8 cellular contexts compared by ENCODE assay signal in the genomic region with DNA sequence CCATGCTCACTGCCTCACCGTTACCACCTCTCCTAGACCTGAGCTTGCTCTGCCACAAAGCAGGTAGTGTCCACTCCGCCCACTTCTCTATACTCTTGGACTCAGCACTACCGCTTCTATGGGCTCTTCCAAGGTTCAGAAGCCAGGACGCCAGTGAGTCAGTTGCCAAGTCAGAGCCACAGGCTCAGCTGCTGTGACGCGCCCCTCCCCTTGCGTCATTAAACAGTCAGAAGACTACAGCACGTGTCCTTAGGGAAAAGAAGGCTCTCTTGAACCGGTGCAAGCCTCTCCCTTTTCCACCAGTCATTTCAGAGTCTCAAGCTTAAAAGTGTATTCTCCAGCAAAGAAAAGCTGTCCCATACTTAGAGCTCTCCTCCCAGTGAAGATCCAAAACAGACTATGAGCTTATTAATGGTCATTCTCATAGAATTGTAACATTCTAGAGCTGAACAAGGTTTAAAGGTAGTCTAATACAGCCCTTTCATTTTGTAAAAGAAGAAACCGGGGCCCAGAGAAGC. TPM values are rescaled to one million over a fixed set of nuclear protein-coding genes. Genes with fewer than 3 reads are reported as not detected.
DNase-seq lines count a peak whose midpoint lies in the region; ATAC-seq and TF ChIP-seq lines count a peak whose summit lies in the region.

No MANE protein-coding gene starts in this region.

- H3K4me1 ChIP-seq in PC-3 (ENCODE audit: insufficient read depth, low read length) (peaks cover 36% of the 10 kb centered on the region), gastrocnemius medialis (peaks cover 58 to 62% of the 10 kb centered on the region in 2 donors)

- in situ Hi-C loops in gastrocnemius medialis (cut with MboI; ENCODE audit: low sequenced_read_pairs in 4 of 4), result loop anchor here in 1 of 4 donors (25.0 kb wide), 1 partner anchor 481 kb away; no protein-coding TSS in a partner anchor

- TF ChIP-seq CTCF in PC-3 (conservative IDR thresholded peaks at IDR 0.05; ENCODE audit: low read depth, low read length), result no peak
- TF ChIP-seq CTCF in fibroblast of villous mesenchyme (IDR thresholded peaks at IDR 0.05; ENCODE audit: insufficient read depth, low read depth, low read length), result no peak
- TF ChIP-seq CTCF in gastrocnemius medialis (IDR thresholded peaks at IDR 0.05 in 4 of 5, conservative IDR thresholded peaks at IDR 0.05 in 1 of 5), result no peak

- no peaks in the 10 kb centered on the region for H3K9me2 ChIP-seq in PC-3 (replicated peaks; ENCODE audit: low read length)

- H2AFZ ChIP-seq in PC-3 (ENCODE audit: low read length), result peak overlapping the region; percentile 76

- POLR2A ChIA-PET in PC-3 (lab: Charles Lee; ENCODE audit: unreplicated experiment), result no interaction called here

- intact Hi-C loops in PC-3 (cut with micrococcal nuclease) (no loop called here), gastrocnemius medialis (cut with DNase I; ENCODE audit: low total_unique reads) (loop anchor here (5.0 kb wide), 2 partner anchors 81 to 321 kb away; a partner anchor contains a TSS)

- peak; percentile 79 to 87 for TF ChIP-seq POLR2A in gastrocnemius medialis (IDR thresholded peaks at IDR 0.05)

- H3K9me3 ChIP-seq in PC-3 (ENCODE audit: low read length) (no peaks in the 10 kb centered on the region), gastrocnemius medialis (no peaks in the 10 kb centered on the region)

- H3K27me3 ChIP-seq in PC-3 (ENCODE audit: low read length), result no peaks in the 10 kb centered on the region
- H3K27me3 ChIP-seq in gastrocnemius medialis, result no peaks in the 10 kb centered on the region

- H3K4me2 ChIP-seq in PC-3 (ENCODE audit: low read length), result peak overlapping the region; percentile 29

- H3K4me3 ChIP-seq in PC-3 (ENCODE audit: low read length) (no peak overlapping the region), fibroblast of villous mesenchyme (ENCODE audit: low read depth, low read length) (no peak overlapping the region), gastrocnemius medialis (peak overlapping the region in 1 of 4 donors; percentile 10)

- peak overlapping the region; percentile 11; the same call in 1 of the 2 replicates for H3K9ac ChIP-seq in PC-3 (ENCODE audit: low read length)

- H3F3A ChIP-seq in PC-3 (ENCODE audit: low read length, unreplicated experiment), result no peaks in the 10 kb centered on the region

- CTCF ChIA-PET in PC-3 (lab: Charles Lee), result interaction anchor here (0.5 kb wide), 1 partner anchor 380 kb away, joined by 3 read pairs; no protein-coding TSS in a partner anchor

- DNase-seq in Daoy (ENCODE audit: low read depth), result peak; percentile 98
- DNase-seq in PC-3, result peak; percentile 83
- peak; percentile 90 for DNase-seq in fibroblast of villous mesenchyme (ENCODE audit: low read depth)
- DNase-seq in gastrocnemius medialis, result peak; percentile 91 to 97
- DNase-seq in effector CD8-positive, alpha-beta T cell (lab: John Stamatoyannopoulos, UW), result no peak
- no peak for DNase-seq in stimulated activated CD8-positive, alpha-beta memory T cell treated with anti-CD3 and anti-CD28 coated beads, Interleukin-4, amount 100 ng/mL, for 48 hours
- no peak for DNase-seq in NK-92 (lab: John Stamatoyannopoulos, UW; ENCODE audit: unreplicated experiment)

- peak; percentile 61 for ATAC-seq in HG02571 (IDR thresholded peaks at IDR 0.05; ENCODE audit: unreplicated experiment)
- peak; percentile 78 for ATAC-seq in PC-3
- peak; percentile 82 to 89 for ATAC-seq in gastrocnemius medialis

- peak overlapping the region; percentile 56 for H3K27ac ChIP-seq in PC-3 (ENCODE audit: low read length)
- peak overlapping the region; percentile 81 to 92 (median 90) for H3K27ac ChIP-seq in gastrocnemius medialis

- BruUV-seq in PC-3 (replicated peaks; lab: Mats Ljungman, UMichigan), result no TSS peak

- no peaks in the 10 kb centered on the region for H4K20me1 ChIP-seq in PC-3 (ENCODE audit: low read length)

- H3K79me2 ChIP-seq in PC-3 (ENCODE audit: low read length), result no peaks in the 10 kb centered on the region

- H3K36me3 ChIP-seq in PC-3 (ENCODE audit: low read depth, low read length), result no peaks in the 10 kb centered on the region
- H3K36me3 ChIP-seq in gastrocnemius medialis, result no peaks in the 10 kb centered on the region

RNA-seq across cellular contexts. Expression of a gene that starts 41.0 kb away (rescaled TPM):
- total RNA-seq in Daoy (2014; rRNA removed; shearing (Covaris generic)), result 191 and 209 TPM in 2 replicates
- total RNA-seq in PC-3 (2014; rRNA removed) (109 and 118 TPM in 2 replicates), fibroblast of villous mesenchyme (23.8 and 48.8 TPM in 2 replicates), gastrocnemius medialis (10 to 100 TPM; 15.9 to 36.8 (median 28.7) TPM)

Comparison
In these comparisons a context has a peak if more than half of its experiments do, and no peak if none do; other contexts are left out.
1. DNase-seq: peak in Daoy (single experiment), PC-3 (single experiment), fibroblast of villous mesenchyme (single experiment) and gastrocnemius medialis (2 of 2); none in effector CD8-positive, alpha-beta T cell (single experiment), stimulated activated CD8-positive, alpha-beta memory T cell treated with anti-CD3 and anti-CD28 coated beads, Interleukin-4, amount 100 ng/mL, for 48 hours (single experiment) and NK-92 (single experiment).
2. Peak in every context shown above with its lines, with median percentiles within 50 percentile points of each other: ATAC-seq.